In genomic region chr2:12719400-12720104, GRCh38 we compare ENCODE assay signal across 8 cellular contexts. TPM values are rescaled to one million over a fixed set of nuclear protein-coding genes. Genes with fewer than 3 reads are reported as not detected.
DNase-seq lines count a peak whose midpoint lies in the region; ATAC-seq and TF ChIP-seq lines count a peak whose summit lies in the region.

No MANE protein-coding gene starts in this region.

- TF ChIP-seq CTCF in SK-N-SH (IDR thresholded peaks at IDR 0.05): no peak
- no peak for TF ChIP-seq CTCF in fibroblast of lung (conservative IDR thresholded peaks at IDR 0.05 in 1 of 2, IDR thresholded peaks at IDR 0.05 in 1 of 2; ENCODE audit: low read depth in 1 of 2, low read length in 2 of 2)
- TF ChIP-seq CTCF in GM20000 (IDR thresholded peaks at IDR 0.05; ENCODE audit: extremely low read depth, missing control alignments): no peak

- no peaks in the 10 kb centered on the region for H3K9me3 ChIP-seq in SK-N-SH
- H3K9me3 ChIP-seq in fibroblast of lung (ENCODE audit: control insufficient read depth, insufficient read depth, low read depth, low read length): no peaks in the 10 kb centered on the region

- no peaks in the 10 kb centered on the region for H3K9me2 ChIP-seq in SK-N-SH

- 0 out of 4 replicates have a peak, but pooled peaks of 1 of the 2 experiments have one; percentile 29 for TF ChIP-seq EP300 in SK-N-SH (IDR thresholded peaks at IDR 0.05; ENCODE audit: borderline replicate concordance in 1 of 2, low read depth in 1 of 2, low read length in 1 of 2)

- CTCF ChIA-PET in SK-N-SH (lab: Yijun Ruan, JAX): interaction anchor here (0.9 to 5.7 kb wide), 12 partner anchors 13 to 1026 kb away, joined by 3 to 97 read pairs (median 4); no protein-coding TSS in a partner anchor

- H3K79me2 ChIP-seq in SK-N-SH (ENCODE audit: insufficient read depth): peaks cover 89% of the 10 kb centered on the region
- peaks cover 73% of the 10 kb centered on the region for H3K79me2 ChIP-seq in fibroblast of lung (ENCODE audit: control insufficient read depth, insufficient read depth, low read length)

- POLR2A ChIA-PET in SK-N-SH (lab: Yijun Ruan, JAX): interaction anchor here (0.6 to 2.4 kb wide), 4 partner anchors 212 to 879 kb away, joined by 3 to 7 read pairs (median 4); no protein-coding TSS in a partner anchor

- peaks cover 28% of the 10 kb centered on the region for H3F3A ChIP-seq in SK-N-SH (replicated peaks; ENCODE audit: insufficient read depth)

- peak overlapping the region; percentile 83 for H3K4me2 ChIP-seq in SK-N-SH
- H3K4me2 ChIP-seq in fibroblast of lung (ENCODE audit: extremely low read depth, insufficient read depth, low read length): peak overlapping the region; percentile 88

- peaks cover 37 to 57% of the 10 kb centered on the region in 2 experiments; a peak in 3 of 4 replicates for H3K4me1 ChIP-seq in SK-N-SH (ENCODE audit: control insufficient read depth in 1 of 2, insufficient read depth in 2 of 2, low read depth in 1 of 2, low read length in 1 of 2)
- H3K4me1 ChIP-seq in fibroblast of lung (ENCODE audit: control insufficient read depth, extremely low read depth, insufficient read depth, low read length): peaks cover 18% of the 10 kb centered on the region

- peak overlapping the region; percentile 91 to 93 for H3K27ac ChIP-seq in SK-N-SH (ENCODE audit: low read depth in 2 of 2, low read length in 1 of 2)
- peak overlapping the region; percentile 88 for H3K27ac ChIP-seq in fibroblast of lung (ENCODE audit: insufficient read depth, low read length)

- H3K27me3 ChIP-seq in SK-N-SH (ENCODE audit: insufficient read depth) (no peaks in the 10 kb centered on the region), fibroblast of lung (ENCODE audit: control insufficient read depth, insufficient read depth, low read length) (no peaks in the 10 kb centered on the region)

- H2AFZ ChIP-seq in SK-N-SH (ENCODE audit: low read depth): no peak overlapping the region
- no peak overlapping the region for H2AFZ ChIP-seq in fibroblast of lung (ENCODE audit: low read length)

- DNase-seq in SK-N-SH (no peak), fibroblast of lung (ENCODE audit: low read depth in 2 of 2) (peak; percentile 69 to 86), retina (peak; percentile 58), GM20000 (ENCODE audit: low spot score) (no peak), DMS153 treated with DMSO at 0.1 percent for 48 hours (lab: John Stamatoyannopoulos, UW; ENCODE audit: unreplicated experiment) (no peak), iPS-NIHi7 (ENCODE audit: extremely low spot score) (no peak)

- ATAC-seq in HG02970 (IDR thresholded peaks at IDR 0.05; ENCODE audit: low FRiP score, unreplicated experiment): no peak

- 16% methylated on average over 9 of the region's 9 CpGs for WGBS in SK-N-SH (ENCODE audit: low lambda C conversion rate)

- H3K4me3 ChIP-seq in GM08714 (ENCODE audit: low read length): peak overlapping the region; percentile 5; the same call in 1 of the 2 replicates
- H3K4me3 ChIP-seq in SK-N-SH (ENCODE audit: low read depth in 2 of 2, low read length in 1 of 2): peak overlapping the region; percentile 93 to 98
- H3K4me3 ChIP-seq in fibroblast of lung (replicated peaks in 1 of 4; ENCODE audit: control extremely low read depth in 1 of 4, insufficient read depth in 1 of 4, low read depth in 3 of 4, low read length in 4 of 4): peak overlapping the region; percentile 73 to 97 (median 94)

- no peak; the same call in none of the 2 replicates for TF ChIP-seq RAD21 in SK-N-SH (IDR thresholded peaks at IDR 0.05; ENCODE audit: low read length)

- H3K36me3 ChIP-seq in SK-N-SH (replicated peaks in 1 of 2; ENCODE audit: control insufficient read depth in 1 of 2, insufficient read depth in 2 of 2, low read length in 1 of 2) (peaks cover 13 to 36% of the 10 kb centered on the region in 2 experiments), fibroblast of lung (ENCODE audit: control insufficient read depth, insufficient read depth, low read length) (no peaks in the 10 kb centered on the region)

- H4K20me1 ChIP-seq in SK-N-SH (ENCODE audit: insufficient read depth) (peaks cover 55% of the 10 kb centered on the region), fibroblast of lung (ENCODE audit: control insufficient read depth, extremely low read depth, insufficient read depth, low read length) (no peaks in the 10 kb centered on the region)

- H3K9ac ChIP-seq in SK-N-SH (peak overlapping the region; percentile 93), fibroblast of lung (ENCODE audit: insufficient read depth, low read length) (peak overlapping the region; percentile 86)

TF ChIP-seq in SK-N-SH, 30 proteins besides CTCF, POLR2A, EP300 and RAD21 (continues in another document):
- TF ChIP-seq MXI1 (IDR thresholded peaks at IDR 0.05; ENCODE audit: low read depth, low read length) (no peak), TAF1 (IDR thresholded peaks at IDR 0.05; ENCODE audit: borderline replicate concordance, low read depth, low read length) (no peak), GABPA (IDR thresholded peaks at IDR 0.05; ENCODE audit: low read depth) (no peak), JUND (IDR thresholded peaks at IDR 0.05) (peak; percentile 22), SIN3A (IDR thresholded peaks at IDR 0.05; ENCODE audit: borderline replicate concordance, low read depth, low read length) (no peak), RXRA (IDR thresholded peaks at IDR 0.05; ENCODE audit: borderline replicate concordance, low read depth) (no peak), TCF12 (IDR thresholded peaks at IDR 0.05) (peak; percentile 55), RFX5 (IDR thresholded peaks at IDR 0.05; ENCODE audit: low read length) (no peak), SMC3 (IDR thresholded peaks at IDR 0.05; ENCODE audit: low read depth, low read length) (no peak), REST (IDR thresholded peaks at IDR 0.05; ENCODE audit: low read depth, low read length) (no peak), GATA2 (CRISPR knock-in tag; IDR thresholded peaks at IDR 0.05) (no peak), CHD2 (IDR thresholded peaks at IDR 0.05; ENCODE audit: low read length, partially characterized antibody) (no peak), MEF2A (IDR thresholded peaks at IDR 0.05; ENCODE audit: borderline replicate concordance, low read depth) (no peak), ELF1 (IDR thresholded peaks at IDR 0.05) (no peak), FOSL2 (IDR thresholded peaks at IDR 0.05; ENCODE audit: borderline replicate concordance, low read depth) (peak; percentile 48; the same call in 1 of the 2 replicates), NFIC (IDR thresholded peaks at IDR 0.05; ENCODE audit: borderline replicate concordance) (no peak)
- TF ChIP-seq, protein P1, sequence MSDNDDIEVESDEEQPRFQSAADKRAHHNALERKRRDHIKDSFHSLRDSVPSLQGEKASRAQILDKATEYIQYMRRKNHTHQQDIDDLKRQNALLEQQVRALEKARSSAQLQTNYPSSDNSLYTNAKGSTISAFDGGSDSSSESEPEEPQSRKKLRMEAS (IDR thresholded peaks at IDR 0.05; ENCODE audit: low read depth): no peak; the same call in 1 of the 2 replicates
- TF ChIP-seq, protein P2, sequence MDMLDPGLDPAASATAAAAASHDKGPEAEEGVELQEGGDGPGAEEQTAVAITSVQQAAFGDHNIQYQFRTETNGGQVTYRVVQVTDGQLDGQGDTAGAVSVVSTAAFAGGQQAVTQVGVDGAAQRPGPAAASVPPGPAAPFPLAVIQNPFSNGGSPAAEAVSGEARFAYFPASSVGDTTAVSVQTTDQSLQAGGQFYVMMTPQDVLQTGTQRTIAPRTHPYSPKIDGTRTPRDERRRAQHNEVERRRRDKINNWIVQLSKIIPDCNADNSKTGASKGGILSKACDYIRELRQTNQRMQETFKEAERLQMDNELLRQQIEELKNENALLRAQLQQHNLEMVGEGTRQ (IDR thresholded peaks at IDR 0.05; ENCODE audit: borderline replicate concordance, low read depth, low read length): no peak
- TF ChIP-seq, protein P3, sequence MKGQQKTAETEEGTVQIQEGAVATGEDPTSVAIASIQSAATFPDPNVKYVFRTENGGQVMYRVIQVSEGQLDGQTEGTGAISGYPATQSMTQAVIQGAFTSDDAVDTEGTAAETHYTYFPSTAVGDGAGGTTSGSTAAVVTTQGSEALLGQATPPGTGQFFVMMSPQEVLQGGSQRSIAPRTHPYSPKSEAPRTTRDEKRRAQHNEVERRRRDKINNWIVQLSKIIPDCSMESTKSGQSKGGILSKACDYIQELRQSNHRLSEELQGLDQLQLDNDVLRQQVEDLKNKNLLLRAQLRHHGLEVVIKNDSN (IDR thresholded peaks at IDR 0.05; ENCODE audit: borderline replicate concordance, low read depth): no peak

RNA-seq across cellular contexts. Expression of gene TRIB2, which starts 2.8 kb away (rescaled TPM):
- polyA plus RNA-seq in SK-N-SH (2012; rRNA removed) (21.0 and 27.5 TPM in 2 replicates), fibroblast of lung (23.4 and 26.1 TPM in 2 replicates)
- polyA plus RNA-seq in SK-N-SH (2012; cell fraction: cytosol; rRNA removed): 23.5 and 23.8 TPM in 2 replicates
- polyA plus RNA-seq in SK-N-SH (2012; cell fraction: nucleus; rRNA removed): 56.4 and 71.7 TPM in 2 replicates
- total RNA-seq in fibroblast of lung: 31.0 and 38.5 TPM in 2 replicates
- 21.0 and 29.7 TPM in 2 replicates for polyA plus RNA-seq in fibroblast of lung (2012)
- 22.2 and 35.6 TPM in 2 replicates for polyA minus RNA-seq in fibroblast of lung (ENCODE audit: low replicate concordance)

Comparison
In these comparisons a context has a peak if more than half of its experiments do, and no peak if none do; other contexts are left out.
1. H3K4me3 ChIP-seq: peak in every context shown above with its lines; median percentile 96 in SK-N-SH; 94 in fibroblast of lung; 5 in GM08714.
2. DNase-seq: peak in fibroblast of lung (2 of 2) and retina (single experiment); none in SK-N-SH (single experiment), GM20000 (single experiment), DMS153 treated with DMSO at 0.1 percent for 48 hours (single experiment) and iPS-NIHi7 (single experiment).